Comparison of ENCODE assay signal across 22 cellular contexts in genomic region chr10:60107308-60107976, GRCh38.
"Had no signal": no experiment of that assay in that cellular context is flagged by ENCODE, and none has a peak within 500 bp of the region (broad histone marks: within the 10 kb centered on the region; RNA-seq: fewer than 3 reads in every experiment).

No MANE protein-coding gene starts in this region.

- H3K4me3 ChIP-seq: dorsolateral prefrontal cortex, left lung, psoas muscle, skin epidermis, spleen, testis, tibial artery had no signal

- H3K9me3 ChIP-seq: left lung, psoas muscle, spleen, testis, tibial artery had no signal

- H3K27ac ChIP-seq: left lung, psoas muscle, skin epidermis, spleen, testis, tibial artery had no signal

- DNase-seq: dorsolateral prefrontal cortex; effector CD4-positive, alpha-beta T cell; hypothalamus; left lung; mesenchymal stem cell; midbrain; naive thymus-derived CD8-positive, alpha-beta T cell; nephron progenitor cell; nucleus accumbens; posterior cingulate gyrus; psoas muscle; right cardiac atrium; spleen; stimulated activated CD4-positive, alpha-beta T cell treated with anti-CD3 and anti-CD28 coated beads, Interleukin-4, amount 100 ng/mL, for 4 hours; stimulated activated naive CD8-positive, alpha-beta T cell treated with anti-CD3 and anti-CD28 coated beads, Interleukin-15, Interleukin-2, amounts not matched to agents 100 U/mL and 50 U/mL, for 24 hours; substantia nigra; testis; tibial artery had no signal

- H3K4me1 ChIP-seq: left lung, psoas muscle, spleen had no signal

- FAIRE-seq: keratinocyte, urothelium cell line had no signal

- ATAC-seq: left lung; naive thymus-derived CD8-positive, alpha-beta T cell; psoas muscle; right cardiac atrium; stimulated activated memory B cell treated with anti-CD40 and anti-IgM and Interleukin-4, amounts not matched to agents 10 μg/mL and 1 μg/mL and 100 μg/mL, for 72 hours; stimulated activated naive CD8-positive, alpha-beta T cell treated with anti-CD3 and anti-CD28 coated beads, Interleukin-15, Interleukin-2, amounts not matched to agents 100 U/mL and 50 U/mL, for 24 hours had no signal

- H3K36me3 ChIP-seq: left lung, tibial artery had no signal

- H3K27me3 ChIP-seq: dorsolateral prefrontal cortex, left lung, spleen, testis, tibial artery had no signal
